In genomic region chr19:42245247-42245646, GRCh38 we compare ENCODE assay signal across 6 cellular contexts. TPM values are rescaled to one million over a fixed set of nuclear protein-coding genes. Genes with fewer than 3 reads are reported as not detected.
DNase-seq lines count a peak whose midpoint lies in the region; ATAC-seq and TF ChIP-seq lines count a peak whose summit lies in the region.
"Not testable (repeated sequence)": the region's sequence is repeated elsewhere in the genome, so short reads cannot be mapped to it uniquely, and the experiment has no call there.

No MANE protein-coding gene starts in this region.

- H4K20me1 ChIP-seq in osteoblast (ENCODE audit: insufficient read depth, low read length), result peaks cover 22% of the 10 kb centered on the region

- POLR2A ChIA-PET in WTC11 (lab: Charles Lee) (interaction anchor here (3.2 to 3.6 kb wide), 2 partner anchors 10 to 34 kb away, joined by 13 to 28 read pairs; partner anchors contain the start of gene ERF), MCF 10A (lab: Yijun Ruan, JAX) (interaction anchor here (0.8 to 7.7 kb wide), 16 partner anchors 10 to 1423 kb away, joined by 3 to 158 read pairs (median 6); partner anchors contain the start of genes CIC, DEDD2, ERF and PAFAH1B3)

- not testable (repeated sequence) for H3K27me3 Mint-ChIP-seq in WTC11 (ENCODE audit: low read depth); MCF 10A (ENCODE audit: insufficient read depth, unreplicated experiment)

- ATAC-seq in WTC11, right cardiac atrium: not testable (repeated sequence)

- H3K9me3 ChIP-seq in HAP-1; right cardiac atrium (ENCODE audit: control insufficient read depth, low read length); osteoblast (ENCODE audit: low read depth, low read length); transverse colon: not testable (repeated sequence)

- not testable (repeated sequence) for H3K27me3 ChIP-seq in HAP-1 (ENCODE audit: low read depth); right cardiac atrium (ENCODE audit: control insufficient read depth, insufficient read depth); osteoblast (ENCODE audit: insufficient read depth, low read length); transverse colon

- peak overlapping the region; percentile 52 for H2AFZ ChIP-seq in osteoblast (ENCODE audit: low read length)

- not testable (repeated sequence) for DNase-seq in HAP-1 (ENCODE audit: low spot score in 2 of 2); WTC11 (ENCODE audit: low spot score); MCF 10A (ENCODE audit: unreplicated experiment); right cardiac atrium; osteoblast (ENCODE audit: insufficient read length, low spot score, missing footprints); transverse colon

- in situ Hi-C loops in HAP-1 (cut with MboI; ENCODE audit: low sequenced_read_pairs); transverse colon (cut with MboI; ENCODE audit: low pct_ligation_motif_present in 1 of 4, low pct_unique_long_range_greater_than_20kb in 1 of 4, low sequenced_read_pairs in 3 of 4): not testable (repeated sequence)

- not testable (repeated sequence) for TF ChIP-seq POLR2A in transverse colon (IDR thresholded peaks at IDR 0.05)

- peak overlapping the region; percentile 44 for H3K27ac ChIP-seq in right cardiac atrium (ENCODE audit: low read length)
- H3K27ac ChIP-seq in osteoblast (ENCODE audit: low read depth, low read length), result peak overlapping the region; percentile 81
- peak overlapping the region; percentile 82 to 96 (median 90) for H3K27ac ChIP-seq in transverse colon

- H3K4me3 ChIP-seq in HAP-1 (peak overlapping the region; percentile 39), osteoblast (ENCODE audit: insufficient read depth, low read length) (peak overlapping the region; percentile 79)
- H3K4me3 ChIP-seq in right cardiac atrium (ENCODE audit: low read length); transverse colon: not testable (repeated sequence)

- 71% methylated on average over 10 of the region's 10 CpGs for WGBS in right cardiac atrium
- WGBS in transverse colon (ENCODE audit: low coverage in 1 of 2), 2 donors, result 70% methylated on average over 10 of the region's 10 CpGs; no CpG with 5 or more reads in 1 of the 2 donors

- H3K4me3 Mint-ChIP-seq in WTC11 (peak overlapping the region; percentile 89), MCF 10A (ENCODE audit: unreplicated experiment) (peak overlapping the region; percentile 79)

- H3K4me1 ChIP-seq in HAP-1; right cardiac atrium (ENCODE audit: control insufficient read depth, insufficient read depth, low read length): not testable (repeated sequence)
- H3K4me1 ChIP-seq in osteoblast (ENCODE audit: insufficient read depth, low read length) (peaks cover 46% of the 10 kb centered on the region), transverse colon (peaks cover 17 to 45% (median 38%) of the 10 kb centered on the region in 4 donors)

- TF ChIP-seq CTCF in WTC11 (IDR thresholded peaks at IDR 0.05); MCF 10A (IDR thresholded peaks at IDR 0.05; ENCODE audit: unreplicated experiment); osteoblast (IDR thresholded peaks at IDR 0.05; ENCODE audit: extremely low read depth, low read depth, low read length); transverse colon (IDR thresholded peaks at IDR 0.05): not testable (repeated sequence)

- CTCF ChIA-PET in WTC11 (lab: Charles Lee) (interaction anchor here (0.5 to 7.8 kb wide), 11 partner anchors 10 to 179 kb away, joined by 3 to 239 read pairs (median 5); partner anchors contain the start of gene ERF), MCF 10A (lab: Yijun Ruan, JAX) (interaction anchor here (0.5 to 7.0 kb wide), 22 partner anchors 11 to 244 kb away, joined by 3 to 145 read pairs (median 4); partner anchors contain the start of gene POU2F2)

- H3K36me3 Mint-ChIP-seq in WTC11, result not testable (repeated sequence)
- H3K36me3 Mint-ChIP-seq in MCF 10A (ENCODE audit: insufficient read depth, unreplicated experiment), result peaks cover 31% of the 10 kb centered on the region

- intact Hi-C loops in MCF 10A (cut with micrococcal nuclease), result loop anchor here (10.0 kb wide), 1 partner anchor 150 kb away; the partner anchor contains the start of gene CNFN
- intact Hi-C loops in right cardiac atrium (cut with DNase I), result loop anchor here (5.0 kb wide), 2 partner anchors 37 to 52 kb away; no protein-coding TSS in a partner anchor
- intact Hi-C loops in transverse colon (cut with DNase I; ENCODE audit: low total_unique reads), result not testable (repeated sequence)

- not testable (repeated sequence) for H3K9me3 Mint-ChIP-seq in WTC11; MCF 10A (ENCODE audit: unreplicated experiment)

- H3K27ac Mint-ChIP-seq in WTC11, result peak overlapping the region; percentile 92; the same call in 1 of the 2 replicates
- peak overlapping the region; percentile 81 for H3K27ac Mint-ChIP-seq in MCF 10A (ENCODE audit: low read depth, unreplicated experiment)

- TF ChIP-seq EP300 in transverse colon (IDR thresholded peaks at IDR 0.05; ENCODE audit: low read depth), result not testable (repeated sequence)

- H3K4me1 Mint-ChIP-seq in WTC11, result peaks cover 38% of the 10 kb centered on the region
- H3K4me1 Mint-ChIP-seq in MCF 10A (ENCODE audit: insufficient read depth, unreplicated experiment), result peaks cover 31% of the 10 kb centered on the region

- H3K36me3 ChIP-seq in HAP-1 (replicated peaks), result peaks cover 20% of the 10 kb centered on the region
- H3K36me3 ChIP-seq in osteoblast (ENCODE audit: insufficient read depth, low read length), result peaks cover 16% of the 10 kb centered on the region
- H3K36me3 ChIP-seq in transverse colon, result peaks cover 0 to 11% (median 3%) of the 10 kb centered on the region in 4 donors

- not testable (repeated sequence) for BruUV-seq in MCF 10A (replicated peaks; lab: Mats Ljungman, UMichigan)

- peak overlapping the region; percentile 91 for H3K4me2 ChIP-seq in osteoblast (ENCODE audit: insufficient read depth, low read length)

- H3K79me2 ChIP-seq in osteoblast (ENCODE audit: insufficient read depth, low read length), result peaks cover 50% of the 10 kb centered on the region

RNA-seq across cellular contexts. Expression of gene GSK3A, which starts 2.8 kb away (rescaled TPM):
- 49.8 to 50.8 TPM (median 49.9 TPM) in 3 replicates for total RNA-seq in WTC11 (2021)
- 53.5 and 54.5 TPM in 2 replicates for total RNA-seq in MCF 10A (2022)
- 10 to 100 TPM; 32.0 to 37.3 (median 34.9) TPM for total RNA-seq in right cardiac atrium
- polyA plus RNA-seq in right cardiac atrium, result 46.5 TPM
- 16.2 and 18.1 TPM in 2 replicates for total RNA-seq in osteoblast
- 10 to 100 TPM; 10.7 to 46.4 (median 31.0) TPM for total RNA-seq in transverse colon

RNA-seq across cellular contexts. Expression of gene ERF, which starts 9.7 kb away (rescaled TPM):
- total RNA-seq in WTC11 (2021), result 65.4 to 67.6 TPM (median 65.9 TPM) in 3 replicates
- 27.8 and 35.1 TPM in 2 replicates for total RNA-seq in MCF 10A (2022)
- total RNA-seq in right cardiac atrium, result 10 to 100 TPM; 33.3 to 58.1 (median 48.1) TPM
- polyA plus RNA-seq in right cardiac atrium, result 39.1 TPM
- total RNA-seq in osteoblast, result 31.8 and 44.8 TPM in 2 replicates
- total RNA-seq in transverse colon, result 10 to 100 TPM; 20.9 to 67.3 (median 30.5) TPM

RNA-seq across cellular contexts. Expression of gene CIC, which starts 23.8 kb away (rescaled TPM):
- total RNA-seq in WTC11 (2021), result 53.0 to 58.5 TPM (median 55.8 TPM) in 3 replicates
- 66.9 and 67.9 TPM in 2 replicates for total RNA-seq in MCF 10A (2022)
- total RNA-seq in right cardiac atrium, result 10 to 100 TPM; 36.4 to 42.7 (median 39.6) TPM
- polyA plus RNA-seq in right cardiac atrium, result 28.6 TPM
- total RNA-seq in osteoblast, result 33.6 and 39.1 TPM in 2 replicates
- 10 to 100 TPM; 35.1 to 96.5 (median 43.6) TPM for total RNA-seq in transverse colon

RNA-seq across cellular contexts. Expression of gene ZNF526, which starts 25.1 kb away (rescaled TPM):
- 16.1 to 18.3 TPM (median 16.4 TPM) in 3 replicates for total RNA-seq in WTC11 (2021)
- total RNA-seq in MCF 10A (2022), result 11.5 and 12.3 TPM in 2 replicates
- 1 to 10 TPM; 5.4 to 7.3 (median 6.5) TPM for total RNA-seq in right cardiac atrium
- 3.3 TPM for polyA plus RNA-seq in right cardiac atrium
- total RNA-seq in osteoblast, result 11.5 and 11.9 TPM in 2 replicates
- total RNA-seq in transverse colon, result 10 to 100 TPM in 1 of 4 donors, 1 to 10 TPM in 3; 6.4 to 19.5 (median 6.8) TPM

RNA-seq across cellular contexts. Expression of gene DEDD2, which starts 27.8 kb away (rescaled TPM):
- total RNA-seq in WTC11 (2021), result 37.7 to 42.0 TPM (median 39.2 TPM) in 3 replicates
- total RNA-seq in MCF 10A (2022), result 28.5 and 31.2 TPM in 2 replicates
- total RNA-seq in right cardiac atrium, result 10 to 100 TPM; 14.6 to 19.9 (median 17.8) TPM
- polyA plus RNA-seq in right cardiac atrium, result 21.6 TPM
- total RNA-seq in osteoblast, result 19.9 and 26.2 TPM in 2 replicates
- total RNA-seq in transverse colon, result 10 to 100 TPM; 52.2 to 90.8 (median 63.0) TPM
